ENCODE assay signal across 27 cellular contexts in the genomic region with DNA sequence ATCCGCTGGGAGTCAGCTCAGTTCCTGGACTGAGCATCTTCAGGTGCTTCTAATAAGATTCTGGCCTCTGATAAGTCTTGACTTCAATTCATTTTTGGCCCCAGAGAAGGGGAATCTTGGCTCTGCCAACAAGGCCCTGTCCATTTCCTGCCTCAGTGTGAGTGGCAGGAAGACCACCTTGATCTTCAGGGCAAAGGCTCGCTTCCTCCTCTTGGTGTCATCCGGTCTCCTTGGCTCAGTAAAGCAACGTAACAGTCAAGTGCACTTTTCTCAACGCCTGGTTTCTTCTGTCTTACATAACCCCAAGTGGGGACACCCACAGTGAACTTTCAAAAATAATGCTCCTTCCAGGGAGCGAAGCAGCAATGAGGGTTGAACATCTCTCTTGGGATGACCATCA.
A peak's percentile ranks its signal among the peaks of the same experiment; 100 is the strongest.
DNase-seq lines count a peak whose midpoint lies in the region; ATAC-seq and TF ChIP-seq lines count a peak whose summit lies in the region.
"Had no signal": no experiment of that assay in that cellular context is flagged by ENCODE, and none has a peak within 500 bp of the region (broad histone marks: within the 10 kb centered on the region; RNA-seq: fewer than 3 reads in every experiment).

No MANE protein-coding gene starts in this region.

- H3K27ac Mint-ChIP-seq in activated CD8-positive, alpha-beta T cell treated with anti-CD3 and anti-CD28 coated beads, Interleukin-2, amount 10 ng/mL, durations not matched to agents 7 days and 5 days, result peak overlapping the region; percentile 56
- peak overlapping the region; percentile 82 to 92 (median 90) for H3K27ac Mint-ChIP-seq in naive thymus-derived CD8-positive, alpha-beta T cell
- H3K27ac Mint-ChIP-seq in type B pancreatic cell (no peak overlapping the region), chondrocyte (ENCODE audit: unreplicated experiment) (no peak overlapping the region)
- H3K27ac Mint-ChIP-seq: activated CD4-positive, alpha-beta T cell treated with anti-CD3 and anti-CD28 coated beads, Interleukin-2, amount 10 ng/mL, durations not matched to agents 24 days and 14 days; activated naive CD4-positive, alpha-beta T cell treated with anti-CD3 and anti-CD28 coated beads, Interleukin-2, amount 50 U/mL, for 72 hours; activated T-helper 17 cell treated with anti-CD3 and anti-CD28 coated beads, Interleukin-2, amount 50 U/mL, for 72 hours; dendritic cell treated with granulocyte-macrophage colony-stimulating factor and Interleukin-4, amounts not matched to agents 40 ng/mL and 50 ng/mL, for 4 days; HFFc6 had no signal

- H3K4me1 Mint-ChIP-seq in activated CD8-positive, alpha-beta T cell treated with anti-CD3 and anti-CD28 coated beads, Interleukin-2, amount 10 ng/mL, durations not matched to agents 7 days and 5 days (ENCODE audit: low read depth), result peaks cover 33% of the 10 kb centered on the region
- H3K4me1 Mint-ChIP-seq in naive thymus-derived CD8-positive, alpha-beta T cell, result peaks cover 32 to 75% (median 47%) of the 10 kb centered on the region in 4 donors
- H3K4me1 Mint-ChIP-seq in type B pancreatic cell (ENCODE audit: unreplicated experiment), result no peaks in the 10 kb centered on the region
- H3K4me1 Mint-ChIP-seq in chondrocyte (ENCODE audit: low read depth), result no peaks in the 10 kb centered on the region

- H2AFZ ChIP-seq in DND-41 (ENCODE audit: low read depth, low read length), result no peak overlapping the region

- H3K36me3 ChIP-seq in BLaER1 treated with 17β-estradiol and CSF1 and Interleukin-3, amounts not matched to agents 10 nM and 100 nM, result peaks cover 0 to 59% (median 2%) of the 10 kb centered on the region in 11 experiments; a peak in 6 of 22 replicates
- no peaks in the 10 kb centered on the region; the same call in 1 of the 2 replicates for H3K36me3 ChIP-seq in DND-41 (ENCODE audit: insufficient read depth, low read length)
- H3K36me3 ChIP-seq: left lung, transverse colon had no signal

- DNase-seq in DND-41 (peak; percentile 26), type B pancreatic cell (ENCODE audit: extremely low spot score, unreplicated experiment) (no peak), chondrocyte (ENCODE audit: low spot score) (no peak)
- DNase-seq in activated CD8-positive, alpha-beta T cell treated with anti-CD3 and anti-CD28 coated beads, Interleukin-2, amount 10 ng/mL, durations not matched to agents 7 days and 5 days, result peak; percentile 46
- DNase-seq in naive thymus-derived CD8-positive, alpha-beta T cell, result peak in 6 of 10 donors; percentile 4 to 45 (median 27)
- no peak for DNase-seq in stimulated activated CD4-positive, alpha-beta T cell treated with anti-CD3 and anti-CD28 coated beads, Interleukin-1b, Interleukin-23, amount 100 ng/mL, for 48 hours
- DNase-seq: activated CD4-positive, alpha-beta T cell treated with anti-CD3 and anti-CD28 coated beads, Interleukin-2, amount 10 ng/mL, durations not matched to agents 24 days and 14 days; DMS 273 treated with DMSO at 0.1 percent for 48 hours; GOT3; HFFc6; left lung; NCI-H1092 treated with DMSO at 0.1 percent for 48 hours; NCI-H187 treated with DMSO at 0.1 percent for 48 hours; NCI-H2171 treated with DMSO at 0.1 percent for 48 hours; NCI-H524 treated with DMSO at 0.1 percent for 48 hours; NK-92 treated with Interleukin-12 subunit alpha and Interleukin-12 subunit beta, amount 100 ng/mL, for 24 hours; PC-3; transverse colon had no signal

- H3K9me3 ChIP-seq in BLaER1 treated with 17β-estradiol and CSF1 and Interleukin-3, amounts not matched to agents 10 nM and 100 nM (replicated peaks in 1 of 11), result no peaks in the 10 kb centered on the region
- no peaks in the 10 kb centered on the region for H3K9me3 ChIP-seq in DND-41 (ENCODE audit: insufficient read depth, low read length, severe bottlenecking)
- H3K9me3 ChIP-seq: left lung, transverse colon had no signal

- H3K4me2 ChIP-seq in BLaER1 treated with 17β-estradiol and CSF1 and Interleukin-3, amounts not matched to agents 10 nM and 100 nM, result peak overlapping the region in 10 of 11 experiments; percentile 3 to 47 (median 26); a peak in 15 of 22 replicates
- no peak overlapping the region for H3K4me2 ChIP-seq in DND-41 (ENCODE audit: insufficient read depth, low read length)

- TF ChIP-seq CTCF in DND-41 (IDR thresholded peaks at IDR 0.05; ENCODE audit: borderline replicate concordance, extremely low read depth, low read length, poor library complexity, severe bottlenecking) (no peak), type B pancreatic cell (conservative IDR thresholded peaks at IDR 0.05) (no peak), chondrocyte (IDR thresholded peaks at IDR 0.05) (no peak)

- H3K4me3 Mint-ChIP-seq in activated CD8-positive, alpha-beta T cell treated with anti-CD3 and anti-CD28 coated beads, Interleukin-2, amount 10 ng/mL, durations not matched to agents 7 days and 5 days, result no peak overlapping the region
- peak overlapping the region in 9 of 10 donors; percentile 7 to 77 (median 56) for H3K4me3 Mint-ChIP-seq in naive thymus-derived CD8-positive, alpha-beta T cell
- H3K4me3 Mint-ChIP-seq in type B pancreatic cell (no peak overlapping the region), chondrocyte (ENCODE audit: unreplicated experiment) (no peak overlapping the region)
- H3K4me3 Mint-ChIP-seq: activated CD4-positive, alpha-beta T cell treated with anti-CD3 and anti-CD28 coated beads, Interleukin-2, amount 10 ng/mL, durations not matched to agents 24 days and 14 days; activated T-helper 17 cell treated with anti-CD3 and anti-CD28 coated beads, Interleukin-2, amount 50 U/mL, for 72 hours; CD14-positive monocyte; dendritic cell treated with granulocyte-macrophage colony-stimulating factor and Interleukin-4, amounts not matched to agents 40 ng/mL and 50 ng/mL, for 4 days; HFFc6; T-helper 2 cell treated with Interferon-gamma antibody and Interleukin-4, amounts not matched to agents 5 μg/mL and 100 μg/mL, for 36 hours had no signal

- no peaks in the 10 kb centered on the region for H3K79me2 ChIP-seq in DND-41 (ENCODE audit: insufficient read depth, low read length)

- CTCF ChIA-PET in activated CD8-positive, alpha-beta T cell treated with anti-CD3 and anti-CD28 coated beads, Interleukin-2, amount 10 ng/mL, durations not matched to agents 7 days and 5 days (lab: Charles Lee), result interaction anchor here (0.9 to 13.2 kb wide), 7 partner anchors 10 to 201 kb away, joined by 3 to 341 read pairs (median 5); no protein-coding TSS in a partner anchor

- ATAC-seq in DND-41 (ENCODE audit: insufficient read depth, low read depth), result peak; percentile 60; the same call in 2 of the 3 replicates
- ATAC-seq in activated CD8-positive, alpha-beta T cell treated with anti-CD3 and anti-CD28 coated beads, Interleukin-2, amount 10 ng/mL, durations not matched to agents 7 days and 5 days, result peak; percentile 43
- peak; percentile 73 to 75 for ATAC-seq in naive thymus-derived CD8-positive, alpha-beta T cell
- ATAC-seq: activated naive CD4-positive, alpha-beta T cell treated with anti-CD3 and anti-CD28 coated beads, Interleukin-2, amount 50 U/mL, for 72 hours; activated T-helper 17 cell treated with anti-CD3 and anti-CD28 coated beads, Interleukin-2, amount 50 U/mL, for 72 hours; HepG2; left lung; PC-3; Right ventricle myocardium inferior had no signal

- H3K36me3 Mint-ChIP-seq in activated CD8-positive, alpha-beta T cell treated with anti-CD3 and anti-CD28 coated beads, Interleukin-2, amount 10 ng/mL, durations not matched to agents 7 days and 5 days (ENCODE audit: low read depth), result peaks cover 20% of the 10 kb centered on the region
- peaks cover 0 to 11% (median 5%) of the 10 kb centered on the region in 3 donors for H3K36me3 Mint-ChIP-seq in naive thymus-derived CD8-positive, alpha-beta T cell
- no peaks in the 10 kb centered on the region for H3K36me3 Mint-ChIP-seq in type B pancreatic cell
- H3K36me3 Mint-ChIP-seq in chondrocyte (ENCODE audit: low read depth), result no peaks in the 10 kb centered on the region

- H3K27ac ChIP-seq in BLaER1 treated with 17β-estradiol and CSF1 and Interleukin-3, amounts not matched to agents 10 nM and 100 nM, result no peak overlapping the region
- peak overlapping the region; percentile 15; the same call in 1 of the 2 replicates for H3K27ac ChIP-seq in DND-41 (ENCODE audit: low read length)
- H3K27ac ChIP-seq: left lung, transverse colon, VCaP had no signal

- POLR2A ChIA-PET in activated CD8-positive, alpha-beta T cell treated with anti-CD3 and anti-CD28 coated beads, Interleukin-2, amount 10 ng/mL, durations not matched to agents 7 days and 5 days (lab: Charles Lee), result no interaction called here
- POLR2A ChIA-PET in naive thymus-derived CD8-positive, alpha-beta T cell (lab: Charles Lee), result interaction anchor here (0.8 to 1.6 kb wide), 4 partner anchors 9 to 127 kb away, joined by 3 to 4 read pairs (median 4); no protein-coding TSS in a partner anchor

- no peak overlapping the region for H3K9ac ChIP-seq in BLaER1 treated with 17β-estradiol and CSF1 and Interleukin-3, amounts not matched to agents 10 nM and 100 nM
- no peak overlapping the region for H3K9ac ChIP-seq in DND-41 (ENCODE audit: low read depth, low read length)

- no peaks in the 10 kb centered on the region for H3K27me3 ChIP-seq in BLaER1 treated with 17β-estradiol and CSF1 and Interleukin-3, amounts not matched to agents 10 nM and 100 nM
- no peaks in the 10 kb centered on the region for H3K27me3 ChIP-seq in DND-41 (ENCODE audit: insufficient read depth, low read length, poor library complexity)
- H3K27me3 ChIP-seq: transverse colon had no signal

- peaks cover 0 to 69% (median 0%) of the 10 kb centered on the region in 11 experiments; a peak in 4 of 22 replicates for H4K20me1 ChIP-seq in BLaER1 treated with 17β-estradiol and CSF1 and Interleukin-3, amounts not matched to agents 10 nM and 100 nM
- no peaks in the 10 kb centered on the region for H4K20me1 ChIP-seq in DND-41 (ENCODE audit: insufficient read depth, low read length)

- H3K9me3 Mint-ChIP-seq in activated CD8-positive, alpha-beta T cell treated with anti-CD3 and anti-CD28 coated beads, Interleukin-2, amount 10 ng/mL, durations not matched to agents 7 days and 5 days (ENCODE audit: insufficient read depth), result no peaks in the 10 kb centered on the region
- no peaks in the 10 kb centered on the region for H3K9me3 Mint-ChIP-seq in naive thymus-derived CD8-positive, alpha-beta T cell
- H3K9me3 Mint-ChIP-seq in type B pancreatic cell, result no peaks in the 10 kb centered on the region
- H3K9me3 Mint-ChIP-seq in chondrocyte (ENCODE audit: low read depth), result no peaks in the 10 kb centered on the region
- H3K9me3 Mint-ChIP-seq: activated CD4-positive, alpha-beta T cell treated with anti-CD3 and anti-CD28 coated beads, Interleukin-2, amount 10 ng/mL, durations not matched to agents 24 days and 14 days; activated T-helper 17 cell treated with anti-CD3 and anti-CD28 coated beads, Interleukin-2, amount 50 U/mL, for 72 hours; CD14-positive monocyte; dendritic cell treated with granulocyte-macrophage colony-stimulating factor and Interleukin-4, amounts not matched to agents 40 ng/mL and 50 ng/mL, for 4 days; HFFc6; T-helper 2 cell treated with Interferon-gamma antibody and Interleukin-4, amounts not matched to agents 5 μg/mL and 100 μg/mL, for 36 hours had no signal

- no peaks in the 10 kb centered on the region for H3K27me3 Mint-ChIP-seq in activated CD8-positive, alpha-beta T cell treated with anti-CD3 and anti-CD28 coated beads, Interleukin-2, amount 10 ng/mL, durations not matched to agents 7 days and 5 days (ENCODE audit: low read depth)
- H3K27me3 Mint-ChIP-seq in naive thymus-derived CD8-positive, alpha-beta T cell, result no peaks in the 10 kb centered on the region
- H3K27me3 Mint-ChIP-seq in type B pancreatic cell, result peaks cover 28% of the 10 kb centered on the region
- peaks cover 7% of the 10 kb centered on the region for H3K27me3 Mint-ChIP-seq in chondrocyte (ENCODE audit: low read depth)
- H3K27me3 Mint-ChIP-seq: activated CD4-positive, alpha-beta T cell treated with anti-CD3 and anti-CD28 coated beads, Interleukin-2, amount 10 ng/mL, durations not matched to agents 24 days and 14 days; activated T-helper 17 cell treated with anti-CD3 and anti-CD28 coated beads, Interleukin-2, amount 50 U/mL, for 72 hours; dendritic cell treated with granulocyte-macrophage colony-stimulating factor and Interleukin-4, amounts not matched to agents 40 ng/mL and 50 ng/mL, for 4 days had no signal

- no peak overlapping the region for H3K4me3 ChIP-seq in BLaER1 treated with 17β-estradiol and CSF1 and Interleukin-3, amounts not matched to agents 10 nM and 100 nM
- no peak overlapping the region for H3K4me3 ChIP-seq in DND-41 (ENCODE audit: low read depth in 1 of 2, low read length in 2 of 2)
- H3K4me3 ChIP-seq: left lung, transverse colon had no signal

- H3K4me1 ChIP-seq in BLaER1 treated with 17β-estradiol and CSF1 and Interleukin-3, amounts not matched to agents 10 nM and 100 nM, result peaks cover 28 to 56% (median 47%) of the 10 kb centered on the region in 10 experiments
- peaks cover 25% of the 10 kb centered on the region for H3K4me1 ChIP-seq in DND-41 (ENCODE audit: insufficient read depth, low read length)

Comparison
In these comparisons a context has a peak if more than half of its experiments do, and no peak if none do; other contexts are left out.
1. DNase-seq: peak in DND-41 (single experiment), activated CD8-positive, alpha-beta T cell treated with anti-CD3 and anti-CD28 coated beads, Interleukin-2, amount 10 ng/mL, durations not matched to agents 7 days and 5 days (single experiment) and naive thymus-derived CD8-positive, alpha-beta T cell (6 of 10); none in type B pancreatic cell (single experiment), stimulated activated CD4-positive, alpha-beta T cell treated with anti-CD3 and anti-CD28 coated beads, Interleukin-1b, Interleukin-23, amount 100 ng/mL, for 48 hours (single experiment) and chondrocyte (single experiment).
2. H3K27ac Mint-ChIP-seq: peak in activated CD8-positive, alpha-beta T cell treated with anti-CD3 and anti-CD28 coated beads, Interleukin-2, amount 10 ng/mL, durations not matched to agents 7 days and 5 days (single experiment) and naive thymus-derived CD8-positive, alpha-beta T cell (10 of 10); none in type B pancreatic cell (single experiment) and chondrocyte (single experiment).
3. H3K4me3 Mint-ChIP-seq: peak in naive thymus-derived CD8-positive, alpha-beta T cell (9 of 10); none in activated CD8-positive, alpha-beta T cell treated with anti-CD3 and anti-CD28 coated beads, Interleukin-2, amount 10 ng/mL, durations not matched to agents 7 days and 5 days (single experiment), type B pancreatic cell (single experiment) and chondrocyte (single experiment).
4. Peak in every context shown above with its lines, with median percentiles within 50 percentile points of each other: ATAC-seq.